Comparison of ENCODE assay signal across 21 cellular contexts in genomic region chr2:132597831-132598230, GRCh38.
DNase-seq lines count a peak whose midpoint lies in the region; FAIRE-seq and TF ChIP-seq lines count a peak whose summit lies in the region.
"Had no signal": no experiment of that assay in that cellular context is flagged by ENCODE, and none has a peak within 500 bp of the region (broad histone marks: within the 10 kb centered on the region; RNA-seq: fewer than 3 reads in every experiment).

No MANE protein-coding gene starts in this region.

- no peaks in the 10 kb centered on the region for H4K20me1 ChIP-seq in H1 (replicated peaks in 1 of 2; ENCODE audit: control insufficient read depth in 1 of 2, insufficient read depth in 2 of 2, low read length in 2 of 2)
- H4K20me1 ChIP-seq: BLaER1 treated with 17β-estradiol and CSF1 and Interleukin-3, amounts not matched to agents 10 nM and 100 nM had no signal

- no peak overlapping the region for H2AK5ac ChIP-seq in H1 (ENCODE audit: low read depth, low read length)

- H3K79me2 ChIP-seq in H1 (ENCODE audit: control insufficient read depth in 1 of 2, insufficient read depth in 2 of 2, low read length in 2 of 2), result no peaks in the 10 kb centered on the region

- CTCF ChIA-PET in H1 (lab: Charles Lee; ENCODE audit: partially characterized antibody), result interaction anchor here (1.2 kb wide), 1 partner anchor 61 kb away, joined by 3 read pairs; no protein-coding TSS in a partner anchor
- CTCF ChIA-PET in A673 (lab: Charles Lee), result no interaction called here

- no peak overlapping the region for H3K4ac ChIP-seq in H1 (replicated peaks; ENCODE audit: insufficient read length, low read depth, low read length)

- no peak for TF ChIP-seq RAD21 in H1 (IDR thresholded peaks at IDR 0.05 in 1 of 2, conservative IDR thresholded peaks at IDR 0.05 in 1 of 2; ENCODE audit: low read depth in 2 of 2, low read length in 2 of 2)

- no peak overlapping the region for H3K56ac ChIP-seq in H1 (replicated peaks; ENCODE audit: insufficient read length, low read depth, low read length)

- H4K91ac ChIP-seq in H1 (replicated peaks; ENCODE audit: insufficient read length, low read length), result no peak overlapping the region

- intact Hi-C loops in esophagus muscularis mucosa (cut with DNase I) (no loop called here), A673 (cut with micrococcal nuclease; ENCODE audit: unreplicated experiment) (no loop called here)

- no peak for DNase-seq in H1 (ENCODE audit: low read depth in 1 of 2, low spot score in 2 of 2)
- DNase-seq in esophagus muscularis mucosa (ENCODE audit: extremely low spot score), result peak; percentile 83
- peak; percentile 51 for DNase-seq in osteocyte (ENCODE audit: extremely low spot score, unreplicated experiment)
- DNase-seq in A673 (ENCODE audit: low spot score), result no peak
- no peak for DNase-seq in HTR-8/SVneo (ENCODE audit: insufficient read length, low spot score)
- DNase-seq: 8988T; AML-193; Caco-2; Calu3; CD4-positive, alpha-beta T cell; DMS79 treated with DMSO at 0.1 percent for 48 hours; GF-D8 had no signal

- TF ChIP-seq CTCF in H1 (IDR thresholded peaks at IDR 0.05; ENCODE audit: control extremely low read depth in 1 of 3, insufficient read depth in 1 of 3, low read depth in 1 of 3, low read length in 3 of 3) (no peak), esophagus muscularis mucosa (IDR thresholded peaks at IDR 0.05) (no peak), osteocyte (IDR thresholded peaks at IDR 0.05) (no peak), A673 (conservative IDR thresholded peaks at IDR 0.05; ENCODE audit: low read depth, low read length) (no peak)

- H3K4me2 ChIP-seq in H1 (ENCODE audit: insufficient read depth in 1 of 2, low read depth in 2 of 2, low read length in 2 of 2), result no peak overlapping the region
- H3K4me2 ChIP-seq: BLaER1 treated with 17β-estradiol and CSF1 and Interleukin-3, amounts not matched to agents 10 nM and 100 nM had no signal

- 100% methylated on average over 1 of the region's 1 CpG; no CpG with 5 or more reads in 1 of the 2 experiments for WGBS in H1 (ENCODE audit: extremely low coverage in 1 of 2, insufficient coverage in 1 of 2, insufficient read length in 1 of 2, insufficient replicate concordance in 2 of 2, low coverage in 1 of 2, low lambda C conversion rate in 2 of 2, missing lambda C conversion rate in 1 of 2), 2 experiments
- no CpG with 5 or more reads among the region's 1 CpG for WGBS in esophagus muscularis mucosa

- H3K23ac ChIP-seq in H1 (ENCODE audit: insufficient read length), result no peak overlapping the region

- H3K27ac ChIP-seq in H1 (ENCODE audit: low read depth, low read length) (no peak overlapping the region), esophagus muscularis mucosa (replicated peaks in 1 of 4) (no peak overlapping the region), A673 (ENCODE audit: low read depth, low read length, poor library complexity, severe bottlenecking) (no peak overlapping the region)
- H3K27ac ChIP-seq: BLaER1 treated with 17β-estradiol and CSF1 and Interleukin-3, amounts not matched to agents 10 nM and 100 nM; C4-2B had no signal

- H3K18ac ChIP-seq in H1 (ENCODE audit: extremely low read depth, low read length), result no peak overlapping the region

- H3K36me3 ChIP-seq in H1 (ENCODE audit: control insufficient read depth in 2 of 4, insufficient read depth in 4 of 4, low read length in 3 of 4) (no peaks in the 10 kb centered on the region), esophagus muscularis mucosa (no peaks in the 10 kb centered on the region), A673 (ENCODE audit: insufficient read depth, low read length, poor library complexity, severe bottlenecking) (no peaks in the 10 kb centered on the region)
- H3K36me3 ChIP-seq: BLaER1 treated with 17β-estradiol and CSF1 and Interleukin-3, amounts not matched to agents 10 nM and 100 nM had no signal

- no peak overlapping the region for H3K9ac ChIP-seq in H1 (replicated peaks in 1 of 4; ENCODE audit: extremely low read depth in 1 of 4, low read depth in 3 of 4, low read length in 3 of 4)
- H3K9ac ChIP-seq: BLaER1 treated with 17β-estradiol and CSF1 and Interleukin-3, amounts not matched to agents 10 nM and 100 nM had no signal

- no peak overlapping the region for H2AFZ ChIP-seq in H1 (ENCODE audit: low read length)

- no peak overlapping the region for H2BK15ac ChIP-seq in H1 (ENCODE audit: low read length)

- TF ChIP-seq POLR2A in H1 (IDR thresholded peaks at IDR 0.05; ENCODE audit: control extremely low read depth in 1 of 2, low read depth in 2 of 2, low read length in 2 of 2), result no peak
- no peak for TF ChIP-seq POLR2A in esophagus muscularis mucosa (IDR thresholded peaks at IDR 0.05; ENCODE audit: low read depth)

- peaks cover 3% of the 10 kb centered on the region for H3K27me3 Mint-ChIP-seq in osteocyte (ENCODE audit: unreplicated experiment)

- H3K36me3 Mint-ChIP-seq in osteocyte (ENCODE audit: unreplicated experiment), result no peaks in the 10 kb centered on the region
- H3K36me3 Mint-ChIP-seq: CD8-positive, alpha-beta T cell had no signal

- H3K4me3 Mint-ChIP-seq in osteocyte (ENCODE audit: unreplicated experiment), result no peak overlapping the region
- H3K4me3 Mint-ChIP-seq: B cell; CD4-positive, alpha-beta T cell; CD8-positive, alpha-beta T cell had no signal

- H3K79me1 ChIP-seq in H1 (ENCODE audit: low read depth, low read length), result no peaks in the 10 kb centered on the region

- H2BK120ac ChIP-seq in H1 (replicated peaks; ENCODE audit: low read depth, low read length), result no peak overlapping the region

- no peaks in the 10 kb centered on the region for H3K4me1 Mint-ChIP-seq in osteocyte (ENCODE audit: unreplicated experiment)
- H3K4me1 Mint-ChIP-seq: B cell had no signal

- no TSS peak for BruUV-seq in A673 (replicated peaks; lab: Mats Ljungman, UMichigan)

- H4K8ac ChIP-seq in H1 (ENCODE audit: extremely low read depth, insufficient read depth, low read length), result peak overlapping the region; percentile 45; the same call in 1 of the 2 replicates

- H3K4me3 ChIP-seq in H1 (ENCODE audit: extremely low read depth in 1 of 4, insufficient read depth in 2 of 4, low read depth in 3 of 4, low read length in 4 of 4) (no peak overlapping the region), esophagus muscularis mucosa (no peak overlapping the region), A673 (ENCODE audit: low read depth, low read length, poor library complexity, severe bottlenecking) (no peak overlapping the region)
- H3K4me3 ChIP-seq: BLaER1 treated with 17β-estradiol and CSF1 and Interleukin-3, amounts not matched to agents 10 nM and 100 nM had no signal

- H3K27me3 ChIP-seq in H1 (replicated peaks in 1 of 4; ENCODE audit: control insufficient read depth in 3 of 4, extremely low read depth in 1 of 4, insufficient read depth in 3 of 4, low read length in 3 of 4) (no peaks in the 10 kb centered on the region), esophagus muscularis mucosa (peaks cover 0 to 12% (median 0%) of the 10 kb centered on the region in 4 donors), A673 (replicated peaks; ENCODE audit: insufficient read depth, low read depth, low read length, poor library complexity) (peaks cover 8% of the 10 kb centered on the region)
- H3K27me3 ChIP-seq: BLaER1 treated with 17β-estradiol and CSF1 and Interleukin-3, amounts not matched to agents 10 nM and 100 nM had no signal

- no peak overlapping the region for H2BK12ac ChIP-seq in H1 (ENCODE audit: low read depth, low read length)

- POLR2A ChIA-PET in H1 (lab: Charles Lee; ENCODE audit: partially characterized antibody), result no interaction called here
- POLR2A ChIA-PET in A673 (lab: Charles Lee; ENCODE audit: low non-redundant PET), result no interaction called here

- H2BK20ac ChIP-seq in H1 (ENCODE audit: low read length), result no peak overlapping the region

- H3K14ac ChIP-seq in H1 (ENCODE audit: insufficient read length), result no peak overlapping the region

- no peak overlapping the region for H3K27ac Mint-ChIP-seq in osteocyte (ENCODE audit: unreplicated experiment)
- H3K27ac Mint-ChIP-seq: B cell; CD4-positive, alpha-beta T cell; CD8-positive, alpha-beta T cell had no signal

- no peaks in the 10 kb centered on the region for H3K4me1 ChIP-seq in H1 (replicated peaks in 1 of 4; ENCODE audit: control insufficient read depth in 3 of 4, insufficient read depth in 4 of 4, low read length in 3 of 4)
- H3K4me1 ChIP-seq in esophagus muscularis mucosa, result no peaks in the 10 kb centered on the region
- no peaks in the 10 kb centered on the region for H3K4me1 ChIP-seq in A673 (ENCODE audit: insufficient read depth, low read length, poor library complexity, severe bottlenecking)
- H3K4me1 ChIP-seq: BLaER1 treated with 17β-estradiol and CSF1 and Interleukin-3, amounts not matched to agents 10 nM and 100 nM had no signal

- no peak overlapping the region for H2BK5ac ChIP-seq in H1 (ENCODE audit: low read depth, low read length)

- peaks cover 5% of the 10 kb centered on the region for H3K9me3 Mint-ChIP-seq in osteocyte (ENCODE audit: unreplicated experiment)

- no peak for FAIRE-seq in H1 (lab: Jason Lieb, UNC)
- no peak for FAIRE-seq in HTR-8/SVneo (lab: Jason Lieb, UNC)
- FAIRE-seq: A204.1, D721Med, G401.6, GM12891, GM19239 had no signal

- no peaks in the 10 kb centered on the region for H3K23me2 ChIP-seq in H1 (ENCODE audit: low read depth, low read length)

- no peak for TF ChIP-seq EP300 in H1 (IDR thresholded peaks at IDR 0.05; ENCODE audit: borderline replicate concordance in 1 of 2, low read depth in 2 of 2, low read length in 2 of 2)
- TF ChIP-seq EP300 in esophagus muscularis mucosa (IDR thresholded peaks at IDR 0.05), result no peak

- no peak overlapping the region for H4K5ac ChIP-seq in H1 (ENCODE audit: insufficient read length, low read depth, low read length)

- H3K9me3 ChIP-seq in H1 (ENCODE audit: insufficient read depth in 2 of 2, low read depth in 1 of 2, low read length in 1 of 2) (peaks cover 4% of the 10 kb centered on the region in 2 experiments; a peak in 2 of 4 replicates), esophagus muscularis mucosa (peaks cover 0 to 15% (median 0%) of the 10 kb centered on the region in 4 donors), A673 (ENCODE audit: low read depth, low read length, poor library complexity, severe bottlenecking) (no peaks in the 10 kb centered on the region)

TF ChIP-seq in H1, 55 proteins besides CTCF, POLR2A, EP300 and RAD21:
- TF ChIP-seq EZH2 (IDR thresholded peaks at IDR 0.05; ENCODE audit: low read depth, low read length, severe bottlenecking) (no peak), RXRA (IDR thresholded peaks at IDR 0.05; ENCODE audit: insufficient read depth, low read depth, low read length) (no peak), EGR1 (IDR thresholded peaks at IDR 0.05; ENCODE audit: borderline replicate concordance, low read depth, low read length) (no peak), ASH2L (IDR thresholded peaks at IDR 0.05; ENCODE audit: low read length) (no peak)

Comparison
In these comparisons a context has a peak if more than half of its experiments do, and no peak if none do; other contexts are left out.
1. DNase-seq: peak in esophagus muscularis mucosa (single experiment) and osteocyte (single experiment); none in H1 (0 of 2), A673 (single experiment) and HTR-8/SVneo (single experiment).